Comparison of ENCODE assay signal across 16 cellular contexts in the genomic region with DNA sequence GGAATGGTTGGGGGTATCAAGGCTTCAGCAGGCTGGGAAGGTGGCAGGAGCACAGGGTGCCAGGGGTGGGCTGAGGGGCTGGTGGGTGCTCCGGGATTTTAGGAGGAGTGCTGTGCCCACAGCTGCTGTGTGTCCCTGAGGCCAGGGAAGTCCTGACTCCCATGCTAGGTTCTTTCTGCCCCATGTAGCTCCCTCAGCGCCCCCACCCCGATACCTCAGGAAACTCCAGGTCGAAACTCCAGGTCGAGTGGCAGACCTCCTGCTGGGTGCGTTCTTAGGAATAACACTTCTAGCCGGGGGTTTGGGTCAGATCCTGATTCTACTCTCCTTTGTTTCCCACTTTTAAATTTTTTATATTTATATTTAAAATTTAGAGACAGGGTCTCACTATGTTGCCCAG. TPM values are rescaled to one million over a fixed set of nuclear protein-coding genes. Genes with fewer than 3 reads are reported as not detected.
A peak's percentile ranks its signal among the peaks of the same experiment; 100 is the strongest.
DNase-seq lines count a peak whose midpoint lies in the region; ATAC-seq, FAIRE-seq and TF ChIP-seq lines count a peak whose summit lies in the region.
"Had no signal": no experiment of that assay in that cellular context is flagged by ENCODE, and none has a peak within 500 bp of the region (broad histone marks: within the 10 kb centered on the region; RNA-seq: fewer than 3 reads in every experiment).

No MANE protein-coding gene starts in this region.

- H4K91ac ChIP-seq in neuronal stem cell (ENCODE audit: low read depth, low read length, poor library complexity): no peak overlapping the region

- TF ChIP-seq CTCF in CD8-positive, alpha-beta T cell (IDR thresholded peaks at IDR 0.05): no peak
- TF ChIP-seq CTCF in WTC11 (IDR thresholded peaks at IDR 0.05): no peak

- H3K4me3 ChIP-seq in CD8-positive, alpha-beta T cell (ENCODE audit: low read depth, low read length): no peak overlapping the region
- H3K4me3 ChIP-seq in iPS-20b (ENCODE audit: low read length) (peak overlapping the region; percentile 2; the same call in 1 of the 2 replicates), neuronal stem cell (ENCODE audit: low read length in 2 of 2) (no peak overlapping the region)
- H3K4me3 ChIP-seq: GM12878, K562 had no signal

- H3K4me2 ChIP-seq in neuronal stem cell (ENCODE audit: insufficient read depth, low read length, poor library complexity, severe bottlenecking): no peak overlapping the region

- H3K4ac ChIP-seq in neuronal stem cell (ENCODE audit: low read length): no peak overlapping the region

- no peak overlapping the region for H3K23ac ChIP-seq in neuronal stem cell (ENCODE audit: low read depth, low read length, poor library complexity)

- H2BK15ac ChIP-seq in neuronal stem cell (ENCODE audit: low read length): no peak overlapping the region

- peaks cover 6% of the 10 kb centered on the region for H3K79me1 ChIP-seq in neuronal stem cell (ENCODE audit: low read depth, low read length)

- H3K9ac ChIP-seq in iPS-20b (ENCODE audit: low read depth, low read length): no peak overlapping the region; the same call in 1 of the 2 replicates
- no peak overlapping the region for H3K9ac ChIP-seq in neuronal stem cell (ENCODE audit: low read depth, low read length, poor library complexity)

- no peaks in the 10 kb centered on the region for H3K27me3 Mint-ChIP-seq in CD8-positive, alpha-beta T cell (ENCODE audit: low read depth)
- no peaks in the 10 kb centered on the region for H3K27me3 Mint-ChIP-seq in WTC11 (ENCODE audit: low read depth)
- H3K27me3 Mint-ChIP-seq: T-cell had no signal

- POLR2A ChIA-PET in CD8-positive, alpha-beta T cell (lab: Charles Lee): no interaction called here
- POLR2A ChIA-PET in WTC11 (lab: Charles Lee): interaction anchor here (0.6 kb wide), 1 partner anchor 15 kb away, joined by 3 read pairs; no protein-coding TSS in a partner anchor

- H3K36me3 ChIP-seq in CD8-positive, alpha-beta T cell (ENCODE audit: insufficient read depth, low read length): no peaks in the 10 kb centered on the region
- H3K36me3 ChIP-seq in iPS-20b (ENCODE audit: insufficient read depth, low read depth, low read length): peaks cover 7% of the 10 kb centered on the region; the same call in 1 of the 2 replicates
- H3K36me3 ChIP-seq in neuronal stem cell (replicated peaks in 1 of 2; ENCODE audit: control insufficient read depth in 2 of 2, insufficient read depth in 2 of 2, low read length in 2 of 2): peaks cover 2 to 14% of the 10 kb centered on the region in 2 donors

- ATAC-seq in CD8-positive, alpha-beta T cell: no peak
- no peak for ATAC-seq in WTC11
- ATAC-seq: GM12878, K562, T-cell had no signal

- H3K4me1 Mint-ChIP-seq in CD8-positive, alpha-beta T cell (ENCODE audit: low read depth): peaks cover 56% of the 10 kb centered on the region
- H3K4me1 Mint-ChIP-seq in WTC11: peaks cover 60% of the 10 kb centered on the region

- H3K4me1 ChIP-seq in CD8-positive, alpha-beta T cell (ENCODE audit: insufficient read depth, low read length): peaks cover 51% of the 10 kb centered on the region
- H3K4me1 ChIP-seq in iPS-20b (ENCODE audit: insufficient read depth, low read length) (peaks cover 26% of the 10 kb centered on the region), neuronal stem cell (ENCODE audit: control insufficient read depth in 2 of 2, insufficient read depth in 1 of 2, low read depth in 1 of 2, low read length in 2 of 2) (peaks cover 0 to 10% of the 10 kb centered on the region in 2 donors)

- TF ChIP-seq POLR2A in H54 (IDR thresholded peaks at IDR 0.05; ENCODE audit: low read depth, low read length): no peak

- H3K27ac ChIP-seq in CD8-positive, alpha-beta T cell (ENCODE audit: low read depth, low read length): no peak overlapping the region
- H3K27ac ChIP-seq in iPS-20b (ENCODE audit: low read length) (no peak overlapping the region), neuronal stem cell (replicated peaks; ENCODE audit: low read length) (no peak overlapping the region)

- no peak overlapping the region for H3K4me3 Mint-ChIP-seq in CD8-positive, alpha-beta T cell
- peak overlapping the region; percentile 45 for H3K4me3 Mint-ChIP-seq in WTC11

- no peak overlapping the region for H3K14ac ChIP-seq in neuronal stem cell (ENCODE audit: low read length)

- no peaks in the 10 kb centered on the region for H3K9me3 Mint-ChIP-seq in CD8-positive, alpha-beta T cell
- no peaks in the 10 kb centered on the region for H3K9me3 Mint-ChIP-seq in WTC11
- H3K9me3 Mint-ChIP-seq: T-cell had no signal

- WGBS in neuronal stem cell (ENCODE audit: extremely low coverage in 2 of 2, insufficient read length in 2 of 2, insufficient replicate concordance in 1 of 2), 2 donors: no CpG with 5 or more reads among the region's 7 CpGs

- no peaks in the 10 kb centered on the region for H3K9me3 ChIP-seq in CD8-positive, alpha-beta T cell (ENCODE audit: low read length)
- H3K9me3 ChIP-seq in iPS-20b (ENCODE audit: insufficient read depth, low read depth, low read length): no peaks in the 10 kb centered on the region
- no peaks in the 10 kb centered on the region for H3K9me3 ChIP-seq in neuronal stem cell (replicated peaks in 1 of 2; ENCODE audit: control insufficient read depth in 2 of 2, insufficient read depth in 1 of 2, low read depth in 1 of 2, low read length in 2 of 2)

- no peak overlapping the region for H2AK5ac ChIP-seq in neuronal stem cell (ENCODE audit: low read depth, low read length)

- intact Hi-C loops in CD8-positive, alpha-beta T cell (cut with DNase I, micrococcal nuclease): no loop called here

- CTCF ChIA-PET in CD8-positive, alpha-beta T cell (lab: Charles Lee): no interaction called here
- CTCF ChIA-PET in WTC11 (lab: Charles Lee): interaction anchor here (1.1 to 2.6 kb wide), 4 partner anchors 9 to 35 kb away, joined by 3 to 9 read pairs (median 6); no protein-coding TSS in a partner anchor

- no peak for DNase-seq in CD8-positive, alpha-beta T cell
- DNase-seq in WTC11 (ENCODE audit: low spot score): no peak
- DNase-seq in neuronal stem cell (ENCODE audit: low spot score): no peak
- no peak for DNase-seq in H54 (ENCODE audit: insufficient read length, low spot score)
- no peak for DNase-seq in central memory CD4-positive, alpha-beta T cell
- no peak for DNase-seq in EL
- DNase-seq in cerebellum (ENCODE audit: low spot score): no peak
- DNase-seq: activated effector memory CD4-positive, alpha-beta T cell treated with anti-CD3 and anti-CD28 coated beads, Interleukin-2, amount 50 U/mL, for 16 hours; NCI-H774; occipital lobe; stimulated activated naive CD8-positive, alpha-beta T cell treated with anti-CD3 and anti-CD28 coated beads, Interleukin-15, Interleukin-2, amounts not matched to agents 100 U/mL and 50 U/mL, for 24 hours; T-cell had no signal

- no peak overlapping the region for H4K8ac ChIP-seq in neuronal stem cell (ENCODE audit: low read depth, low read length)

- no peak overlapping the region for H2BK12ac ChIP-seq in neuronal stem cell (ENCODE audit: low read length)

- H3K27me3 ChIP-seq in CD8-positive, alpha-beta T cell (ENCODE audit: insufficient read depth, low read length): no peaks in the 10 kb centered on the region
- peaks cover 9% of the 10 kb centered on the region; the same call in 1 of the 2 replicates for H3K27me3 ChIP-seq in iPS-20b (ENCODE audit: insufficient read depth, low read length)
- H3K27me3 ChIP-seq in neuronal stem cell (ENCODE audit: control insufficient read depth in 3 of 3, insufficient read depth in 3 of 3, low read depth in 1 of 3, low read length in 3 of 3): no peaks in the 10 kb centered on the region

- H3K36me3 Mint-ChIP-seq in CD8-positive, alpha-beta T cell: peaks cover 24% of the 10 kb centered on the region
- H3K36me3 Mint-ChIP-seq in WTC11: peaks cover 2% of the 10 kb centered on the region; the same call in 1 of the 2 replicates

- H2BK5ac ChIP-seq in neuronal stem cell (ENCODE audit: low read length): no peak overlapping the region

- no peak for FAIRE-seq in H54 (lab: Jason Lieb, UNC)
- FAIRE-seq: astrocyte, GM12878, K562 had no signal

- H3K18ac ChIP-seq in neuronal stem cell (ENCODE audit: low read length): peak overlapping the region; percentile 12

- H2BK120ac ChIP-seq in neuronal stem cell (ENCODE audit: low read depth, low read length): no peak overlapping the region

- no peak overlapping the region for H2AFZ ChIP-seq in neuronal stem cell (ENCODE audit: low read length)

- H3K27ac Mint-ChIP-seq in CD8-positive, alpha-beta T cell: peak overlapping the region; percentile 57
- peak overlapping the region; percentile 93 for H3K27ac Mint-ChIP-seq in WTC11

TF ChIP-seq in WTC11, 78 proteins besides CTCF, POLR2A, EP300 and RAD21:
- 0 out of 2 replicates have a peak, but pooled peaks have one; percentile 39 for TF ChIP-seq GTF2I (CRISPR knock-in tag; conservative IDR thresholded peaks at IDR 0.05)
- no peak for TF ChIP-seq OVOL2 (CRISPR knock-in tag; IDR thresholded peaks at IDR 0.05; ENCODE audit: borderline replicate concordance)

RNA-seq across cellular contexts. Expression of a gene that starts 8.3 kb away (rescaled TPM):
- total RNA-seq in CD8-positive, alpha-beta T cell: 10 to 100 TPM; 38.6 to 44.3 TPM
- total RNA-seq in WTC11 (2021) (47.1 to 52.3 TPM (median 51.0 TPM) in 3 replicates), cerebellum (51.6 TPM)
- 49.2 TPM for polyA plus RNA-seq in neuronal stem cell (2013, experiment 1 of 2)
- 52.4 TPM for polyA plus RNA-seq in neuronal stem cell (2013, experiment 2 of 2)

RNA-seq across cellular contexts. Expression of a gene that starts 23.3 kb away (rescaled TPM):
- 10 to 100 TPM; 16.0 to 18.1 TPM for total RNA-seq in CD8-positive, alpha-beta T cell
- total RNA-seq in WTC11 (2021) (92.8 to 99.6 TPM (median 94.2 TPM) in 3 replicates), cerebellum (28.4 TPM)
- polyA plus RNA-seq in neuronal stem cell (2013, experiment 1 of 2): 42.0 TPM
- 43.9 TPM for polyA plus RNA-seq in neuronal stem cell (2013, experiment 2 of 2)
